ENCODE assay signal across 8 cellular contexts in genomic region chr12:32501835-32502333, GRCh38.
DNase-seq lines count a peak whose midpoint lies in the region; ATAC-seq and TF ChIP-seq lines count a peak whose summit lies in the region.

No MANE protein-coding gene starts in this region.

- H3K27ac ChIP-seq in thyroid gland, result peak overlapping the region; percentile 37 to 66 (median 42)

- H3K4me1 ChIP-seq in thyroid gland, result peaks cover 29 to 38% of the 10 kb centered on the region in 2 donors

- H3K4me3 ChIP-seq in thyroid gland (replicated peaks in 1 of 3), result no peak overlapping the region

- TF ChIP-seq POLR2A in thyroid gland (IDR thresholded peaks at IDR 0.05), result no peak

- no peaks in the 10 kb centered on the region for H3K9me3 ChIP-seq in thyroid gland

- H3K36me3 ChIP-seq in thyroid gland, result no peaks in the 10 kb centered on the region

- intact Hi-C loops in thyroid gland (cut with DNase I), result no loop called here

- TF ChIP-seq CTCF in thyroid gland (IDR thresholded peaks at IDR 0.05), result no peak

- ATAC-seq in HG02973 (IDR thresholded peaks at IDR 0.05; ENCODE audit: unreplicated experiment) (no peak), HG03095 (IDR thresholded peaks at IDR 0.05; ENCODE audit: unreplicated experiment) (no peak), HG03354 (IDR thresholded peaks at IDR 0.05; ENCODE audit: poor library complexity, severe bottlenecking, unreplicated experiment) (no peak)

- peak; percentile 96 for DNase-seq in DMS53 (lab: John Stamatoyannopoulos, UW)
- DNase-seq in NCI-H2171 (lab: John Stamatoyannopoulos, UW), result peak; percentile 93
- peak; percentile 85 for DNase-seq in cerebellar cortex (ENCODE audit: low spot score)
- DNase-seq in kidney glomerular epithelial cell (lab: John Stamatoyannopoulos, UW), result peak; percentile 59
- peak; percentile 4 to 18 for DNase-seq in thyroid gland

- H3K27me3 ChIP-seq in thyroid gland, result no peaks in the 10 kb centered on the region

- WGBS in thyroid gland, 2 donors, result 28% methylated on average over 6 of the region's 6 CpGs

Comparison
In these comparisons a context has a peak if more than half of its experiments do, and no peak if none do; other contexts are left out.
1. DNase-seq: peak in every context shown above with its lines; median percentile 96 in DMS53; 93 in NCI-H2171; 85 in cerebellar cortex; 59 in kidney glomerular epithelial cell; 11 in thyroid gland.